Comparison of ENCODE assay signal across 13 cellular contexts in the genomic region with DNA sequence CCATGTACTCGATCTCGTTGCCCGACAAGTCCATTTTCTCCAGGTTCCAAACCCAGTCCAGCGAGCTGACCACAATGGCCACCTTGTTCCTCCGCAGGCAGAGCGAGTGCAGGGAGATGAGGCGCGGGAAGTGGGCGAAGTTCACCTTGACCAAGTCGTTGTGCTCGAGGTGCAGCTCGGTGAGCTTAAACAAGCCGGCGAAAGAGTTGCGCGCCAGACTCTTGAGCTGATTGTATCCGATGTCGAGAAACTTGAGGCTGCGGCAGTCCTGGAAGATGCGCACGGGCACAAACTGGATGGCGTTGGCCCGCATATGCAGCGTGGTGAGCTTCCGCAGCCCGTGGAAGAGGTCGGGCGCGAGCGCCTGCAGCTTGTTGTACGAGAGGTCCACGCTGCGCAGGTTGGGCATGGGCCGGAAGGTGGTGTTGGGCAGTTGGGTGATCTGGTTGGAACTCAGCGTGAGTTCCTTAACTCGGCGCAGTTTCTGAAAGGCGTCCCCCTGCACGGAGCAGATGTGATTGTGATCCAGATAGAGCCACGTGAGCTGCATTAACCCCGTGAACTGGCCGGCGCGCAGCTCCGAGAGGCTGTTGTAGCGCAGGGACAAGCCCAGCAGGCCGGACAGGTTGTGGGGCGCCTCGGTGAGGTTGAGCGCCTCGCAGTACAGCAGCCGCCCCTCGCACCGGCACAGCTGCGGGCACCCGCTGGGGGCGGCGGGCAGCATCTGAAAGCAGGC. TPM values are rescaled to one million over a fixed set of nuclear protein-coding genes. Genes with fewer than 3 reads are reported as not detected.
DNase-seq lines count a peak whose midpoint lies in the region; FAIRE-seq and TF ChIP-seq lines count a peak whose summit lies in the region.
"Had no signal": no experiment of that assay in that cellular context is flagged by ENCODE, and none has a peak within 500 bp of the region (broad histone marks: within the 10 kb centered on the region; RNA-seq: fewer than 3 reads in every experiment).

No MANE protein-coding gene starts in this region.

- DNase-seq in GM23248 (peak; percentile 5), colonic mucosa (peak; percentile 19), kidney (peak; percentile 62), retinal pigment epithelial cell (ENCODE audit: low read depth) (no peak), osteocyte (ENCODE audit: extremely low spot score, unreplicated experiment) (no peak), mucosa of gallbladder (ENCODE audit: low spot score) (no peak), glomerular visceral epithelial cell (ENCODE audit: extremely low spot score) (no peak), NOMO-1 treated with DMSO at 0.1 percent for 48 hours (lab: John Stamatoyannopoulos, UW; ENCODE audit: unreplicated experiment) (no peak)
- DNase-seq: activated CD4-positive, alpha-beta T cell treated with anti-CD3 and anti-CD28 coated beads for 1 hour; CD8-positive, alpha-beta memory T cell; NCI-H1105; PC-3 had no signal

- H3K36me3 Mint-ChIP-seq in osteocyte (ENCODE audit: unreplicated experiment) = no peaks in the 10 kb centered on the region
- H3K36me3 Mint-ChIP-seq: CD8-positive, alpha-beta memory T cell had no signal

- peaks cover 25% of the 10 kb centered on the region for H3K27me3 Mint-ChIP-seq in osteocyte (ENCODE audit: unreplicated experiment)

- H3K9me2 ChIP-seq in GM23248 (ENCODE audit: insufficient read depth) = no peaks in the 10 kb centered on the region

- H4K20me1 ChIP-seq in GM23248 (ENCODE audit: insufficient read depth) = no peaks in the 10 kb centered on the region

- H3K79me2 ChIP-seq in GM23248 (ENCODE audit: insufficient read depth) = no peaks in the 10 kb centered on the region

- no peaks in the 10 kb centered on the region for H3K9me3 Mint-ChIP-seq in osteocyte (ENCODE audit: unreplicated experiment)

- H3K36me3 ChIP-seq in GM23248 (ENCODE audit: low read depth) = no peaks in the 10 kb centered on the region
- no peaks in the 10 kb centered on the region for H3K36me3 ChIP-seq in colonic mucosa
- H3K36me3 ChIP-seq in kidney (ENCODE audit: control insufficient read depth in 1 of 2, insufficient read depth in 2 of 2, low read length in 2 of 2) = no peaks in the 10 kb centered on the region
- H3K36me3 ChIP-seq: pancreas had no signal

- H3K4me3 ChIP-seq in GM23248 = no peak overlapping the region
- peak overlapping the region; percentile 7 for H3K4me3 ChIP-seq in colonic mucosa
- H3K4me3 ChIP-seq in kidney (ENCODE audit: low read length in 2 of 2) = peak overlapping the region; percentile 29 to 43
- peak overlapping the region; percentile 55 for H3K4me3 ChIP-seq in retinal pigment epithelial cell (ENCODE audit: low read length)

- TF ChIP-seq CTCF in colonic mucosa (IDR thresholded peaks at IDR 0.05) (no peak), kidney (IDR thresholded peaks at IDR 0.05; ENCODE audit: borderline replicate concordance, extremely low read depth, insufficient read depth) (no peak), retinal pigment epithelial cell (conservative IDR thresholded peaks at IDR 0.05; ENCODE audit: low read depth, low read length) (no peak), osteocyte (IDR thresholded peaks at IDR 0.05) (no peak)

- no peak overlapping the region for H3K4me3 Mint-ChIP-seq in osteocyte (ENCODE audit: unreplicated experiment)
- H3K4me3 Mint-ChIP-seq: CD8-positive, alpha-beta memory T cell had no signal

- H3K9me3 ChIP-seq in GM23248 (ENCODE audit: low read depth) (no peaks in the 10 kb centered on the region), colonic mucosa (no peaks in the 10 kb centered on the region), kidney (ENCODE audit: control insufficient read depth in 1 of 2, low read length in 2 of 2) (no peaks in the 10 kb centered on the region)
- H3K9me3 ChIP-seq: pancreas had no signal

- H3F3A ChIP-seq in GM23248 (ENCODE audit: insufficient read depth) = no peaks in the 10 kb centered on the region

- no peak overlapping the region for H3K27ac Mint-ChIP-seq in osteocyte (ENCODE audit: unreplicated experiment)
- H3K27ac Mint-ChIP-seq: CD8-positive, alpha-beta memory T cell had no signal

- H3K4me1 Mint-ChIP-seq in osteocyte (ENCODE audit: unreplicated experiment) = peaks cover 1% of the 10 kb centered on the region
- H3K4me1 Mint-ChIP-seq: CD8-positive, alpha-beta memory T cell had no signal

- H3K27me3 ChIP-seq in GM23248 (replicated peaks; ENCODE audit: insufficient read depth) (peaks cover 39% of the 10 kb centered on the region), colonic mucosa (peaks cover 33% of the 10 kb centered on the region)

- H2AFZ ChIP-seq in GM23248 = no peak overlapping the region

- in situ Hi-C loops in GM23248 (cut with MboI) = no loop called here

- WGBS in GM23248 (ENCODE audit: low coverage in 1 of 2, low lambda C conversion rate in 2 of 2, missing lambda C conversion rate in 2 of 2), 2 experiments = 3% methylated on average over 55 to 58 of the region's 58 CpGs

- H3K4me2 ChIP-seq in GM23248 (ENCODE audit: unreplicated experiment) = no peak overlapping the region

- no peak overlapping the region for H3K9ac ChIP-seq in GM23248
- peak overlapping the region in 1 of 2 donors; percentile 5 for H3K9ac ChIP-seq in colonic mucosa (ENCODE audit: low read depth in 2 of 2, low read length in 2 of 2)
- H3K9ac ChIP-seq in kidney (ENCODE audit: low read length in 2 of 2) = no peak overlapping the region

- intact Hi-C loops in colonic mucosa (cut with DNase I) = no loop called here
- intact Hi-C loops in kidney (cut with DNase I) = no loop called here

- FAIRE-seq in kidney (lab: Jason Lieb, UNC) = no peak
- FAIRE-seq: pancreas had no signal

- no peak overlapping the region for H3K27ac ChIP-seq in GM23248
- H3K27ac ChIP-seq in colonic mucosa = no peak overlapping the region
- H3K27ac ChIP-seq in kidney (ENCODE audit: low read depth in 2 of 2, low read length in 2 of 2) = no peak overlapping the region
- H3K27ac ChIP-seq: pancreas had no signal

- no peaks in the 10 kb centered on the region for H3K4me1 ChIP-seq in GM23248 (ENCODE audit: insufficient read depth)
- no peaks in the 10 kb centered on the region for H3K4me1 ChIP-seq in colonic mucosa
- H3K4me1 ChIP-seq in kidney (ENCODE audit: control insufficient read depth in 1 of 2, insufficient read depth in 1 of 2, low read depth in 1 of 2, low read length in 2 of 2) = peaks cover 0 to 11% of the 10 kb centered on the region in 2 donors
- H3K4me1 ChIP-seq: pancreas had no signal

RNA-seq across cellular contexts. Expression of a gene that starts 1.4 kb away (rescaled TPM):
- total RNA-seq in GM23248 (2014; rRNA removed; shearing (Covaris generic)) = not detected in 2 replicates
- polyA plus RNA-seq in GM23248 (2016; fragmentation: Nextera tagmentation; extraction: Ambion mirVana) (not detected in 2 replicates), kidney (ENCODE audit: insufficient read depth, low read depth, low replicate concordance) (1.1 TPM)
- total RNA-seq in colonic mucosa (under 1 TPM; 0.27 to 0.66 TPM), kidney (0.09 TPM), osteocyte (not detected in 2 replicates), mucosa of gallbladder (1.2 TPM)
- total RNA-seq: CD8-positive, alpha-beta memory T cell; PC-3 had no signal
- polyA plus RNA-seq: CD8-positive, alpha-beta memory T cell had no signal

Comparison
In these comparisons a context has a peak if more than half of its experiments do, and no peak if none do; other contexts are left out.
1. DNase-seq: peak in GM23248 (single experiment), colonic mucosa (single experiment) and kidney (single experiment); none in retinal pigment epithelial cell (single experiment), osteocyte (single experiment), mucosa of gallbladder (single experiment), glomerular visceral epithelial cell (single experiment) and NOMO-1 treated with DMSO at 0.1 percent for 48 hours (single experiment).